ENCODE assay signal across 8 cellular contexts in the genomic region with DNA sequence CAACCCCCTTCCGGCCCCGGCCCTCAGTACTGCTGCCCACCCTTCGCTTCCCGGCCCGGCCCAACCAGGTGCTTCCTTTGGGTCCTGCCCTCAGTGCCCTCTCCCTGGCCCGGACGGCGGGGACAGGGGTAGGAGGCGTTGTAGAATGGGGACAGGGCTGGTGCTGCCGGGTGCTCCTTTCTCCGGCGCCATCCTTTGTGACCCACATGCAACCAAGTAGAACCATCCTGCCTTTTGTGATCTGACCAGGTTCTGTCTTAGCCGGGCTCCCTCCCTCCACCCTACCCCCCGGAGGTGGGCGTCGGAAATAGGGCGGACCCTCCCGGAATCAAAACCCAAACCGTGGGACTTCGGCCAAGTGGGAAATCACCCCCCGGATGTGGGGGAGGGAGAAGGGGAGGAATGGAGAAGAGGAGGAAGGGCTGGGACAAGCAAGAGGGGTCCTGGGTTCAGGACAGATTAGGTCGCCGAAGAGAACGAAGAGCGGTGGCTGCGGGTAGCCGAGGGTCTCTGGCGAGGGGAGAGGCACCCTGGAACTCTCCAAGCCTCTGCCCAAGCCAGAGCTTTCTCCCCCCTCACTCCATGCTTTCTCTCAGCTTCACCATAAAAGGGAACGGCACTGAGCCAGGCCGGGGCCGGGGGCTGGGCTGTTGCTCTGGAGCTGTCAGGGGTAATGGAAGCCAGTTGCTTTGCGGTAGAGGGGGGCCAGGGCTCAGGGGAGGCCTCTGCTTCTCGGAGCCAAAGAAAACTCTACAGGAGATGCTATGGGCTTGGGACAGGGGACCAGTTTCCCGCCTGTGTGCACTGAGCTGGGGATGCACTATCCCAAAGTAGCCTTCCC.
DNase-seq lines count a peak whose midpoint lies in the region; ATAC-seq and TF ChIP-seq lines count a peak whose summit lies in the region.

No MANE protein-coding gene starts in this region.

- no peaks in the 10 kb centered on the region for H4K20me1 ChIP-seq in MM.1S (ENCODE audit: insufficient read depth, low read length)

- H3K4me3 ChIP-seq in MM.1S (ENCODE audit: low read length) (peak overlapping the region; percentile 64), astrocyte of the spinal cord (ENCODE audit: low read depth, low read length) (peak overlapping the region; percentile 52)

- no peak for TF ChIP-seq CTCF in C4-2B (conservative IDR thresholded peaks at IDR 0.05)
- TF ChIP-seq CTCF in MM.1S (IDR thresholded peaks at IDR 0.05; ENCODE audit: low read length), result no peak
- TF ChIP-seq CTCF in astrocyte of the spinal cord (IDR thresholded peaks at IDR 0.05; ENCODE audit: low read depth, low read length), result no peak

- peak overlapping the region; percentile 74 for H2AFZ ChIP-seq in MM.1S (ENCODE audit: low read length)

- H3K4me1 ChIP-seq in MM.1S (ENCODE audit: low read length), result peaks cover 49% of the 10 kb centered on the region

- H3F3A ChIP-seq in MM.1S (ENCODE audit: insufficient read depth, low read length), result peaks cover 22% of the 10 kb centered on the region

- in situ Hi-C loops in astrocyte of the spinal cord (cut with HindIII; ENCODE audit: low sequenced_read_pairs), result no loop called here

- peak; percentile 17 for ATAC-seq in GM21360 (IDR thresholded peaks at IDR 0.05; ENCODE audit: unreplicated experiment)
- ATAC-seq in HG03520 (IDR thresholded peaks at IDR 0.05; ENCODE audit: unreplicated experiment), result no peak

- peaks cover 33% of the 10 kb centered on the region for H3K79me2 ChIP-seq in MM.1S (ENCODE audit: low read length)

- H3K9me3 ChIP-seq in MM.1S (replicated peaks; ENCODE audit: insufficient read depth, low read length), result no peaks in the 10 kb centered on the region

- H3K27me3 ChIP-seq in MM.1S (replicated peaks; ENCODE audit: insufficient read depth, low read length), result no peaks in the 10 kb centered on the region

- no peaks in the 10 kb centered on the region for H3K36me3 ChIP-seq in MM.1S (replicated peaks; ENCODE audit: insufficient read depth, low read length)

- H3K27ac ChIP-seq in C4-2B, result peak overlapping the region; percentile 83
- no peak overlapping the region for H3K27ac ChIP-seq in MM.1S (ENCODE audit: low read length)

- peak overlapping the region; percentile 57; the same call in 1 of the 2 replicates for H3K9ac ChIP-seq in MM.1S (ENCODE audit: low read length)

- no peaks in the 10 kb centered on the region for H3K9me2 ChIP-seq in MM.1S (replicated peaks; ENCODE audit: insufficient read depth, low read length)

- peak overlapping the region; percentile 94 for H3K4me2 ChIP-seq in MM.1S (ENCODE audit: low read depth, low read length)

- no peak for DNase-seq in MM.1S
- DNase-seq in astrocyte of the spinal cord (ENCODE audit: low read depth, low spot score), result peak; percentile 87
- peak; percentile 40 for DNase-seq in iris pigment epithelial cell (ENCODE audit: low read depth)
- peak in 2 of 3 donors; percentile 41 to 49 for DNase-seq in stimulated activated CD4-positive, alpha-beta T cell treated with anti-CD3 and anti-CD28 coated beads, Interleukin-12 subunit alpha, Interleukin-12 subunit beta, amount 100 ng/mL, for 48 hours (ENCODE audit: low read depth in 2 of 3, low spot score in 1 of 3)
- DNase-seq in central memory CD4-positive, alpha-beta T cell, result no peak

Comparison
In these comparisons a context has a peak if more than half of its experiments do, and no peak if none do; other contexts are left out.
1. DNase-seq: peak in astrocyte of the spinal cord (single experiment), iris pigment epithelial cell (single experiment) and stimulated activated CD4-positive, alpha-beta T cell treated with anti-CD3 and anti-CD28 coated beads, Interleukin-12 subunit alpha, Interleukin-12 subunit beta, amount 100 ng/mL, for 48 hours (2 of 3); none in MM.1S (single experiment) and central memory CD4-positive, alpha-beta T cell (single experiment).